In the genomic region with DNA sequence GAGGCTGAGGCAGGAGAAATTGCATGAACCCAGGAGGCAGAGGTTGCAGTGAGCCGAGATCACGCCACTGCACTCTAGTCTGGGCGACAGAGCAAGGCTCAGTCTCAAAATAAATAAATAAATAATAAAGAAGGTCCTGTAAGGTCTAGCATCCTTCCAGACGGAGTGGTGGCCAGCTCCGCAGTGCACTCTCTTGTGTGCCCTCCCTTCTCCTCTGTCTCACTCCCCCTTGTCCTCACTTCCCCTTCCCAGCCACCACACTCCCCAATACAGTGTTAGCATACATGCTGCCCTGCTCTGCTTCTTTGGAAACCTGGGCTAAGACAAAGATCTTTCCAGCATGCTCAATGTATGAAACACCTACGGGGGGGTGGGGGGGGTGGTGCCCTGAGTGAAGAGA, we compare ENCODE assay signal across 27 cellular contexts. TPM values are rescaled to one million over a fixed set of nuclear protein-coding genes. Genes with fewer than 3 reads are reported as not detected.
A peak's percentile ranks its signal among the peaks of the same experiment; 100 is the strongest.
DNase-seq lines count a peak whose midpoint lies in the region; ATAC-seq and TF ChIP-seq lines count a peak whose summit lies in the region.
"Had no signal": no experiment of that assay in that cellular context is flagged by ENCODE, and none has a peak within 500 bp of the region (broad histone marks: within the 10 kb centered on the region; RNA-seq: fewer than 3 reads in every experiment).

No MANE protein-coding gene starts in this region.

- peaks cover 0 to 5% (median 2%) of the 10 kb centered on the region in 3 donors for H3K27me3 Mint-ChIP-seq in CD14-positive monocyte (ENCODE audit: low read depth in 3 of 3)
- H3K27me3 Mint-ChIP-seq: activated CD4-positive, alpha-beta T cell treated with anti-CD3 and anti-CD28 coated beads for 36 hours had no signal

- H3K4me1 ChIP-seq in neutrophil (ENCODE audit: control insufficient read depth in 1 of 2, insufficient read depth in 1 of 2, low read depth in 1 of 2, low read length in 1 of 2) (peaks cover 17 to 41% of the 10 kb centered on the region in 2 experiments), mucosa of descending colon (ENCODE audit: low read depth) (peaks cover 22% of the 10 kb centered on the region)

- no peak for TF ChIP-seq CTCF in CD14-positive monocyte (IDR thresholded peaks at IDR 0.05)
- no peak for TF ChIP-seq CTCF in WERI-Rb-1 (IDR thresholded peaks at IDR 0.05; ENCODE audit: low read depth, low read length)
- TF ChIP-seq CTCF in neutrophil (IDR thresholded peaks at IDR 0.05) = no peak
- no peak for TF ChIP-seq CTCF in mucosa of descending colon (IDR thresholded peaks at IDR 0.05)

- DNase-seq in CD14-positive monocyte (ENCODE audit: low spot score) = no peak
- DNase-seq in NOMO-1 treated with DMSO at 0.1 percent for 48 hours (lab: John Stamatoyannopoulos, UW; ENCODE audit: unreplicated experiment) = peak; percentile 78
- peak; percentile 30 for DNase-seq in WERI-Rb-1
- no peak for DNase-seq in UCSD-AML1 (lab: John Stamatoyannopoulos, UW; ENCODE audit: unreplicated experiment)
- no peak for DNase-seq in activated naive CD4-positive, alpha-beta T cell treated with Interleukin-2 at 50 U/mL for 16 hours
- no peak for DNase-seq in mucosa of descending colon
- DNase-seq: ACHN; activated CD4-positive, alpha-beta T cell treated with anti-CD3 and anti-CD28 coated beads for 36 hours; activated CD8-positive, alpha-beta memory T cell treated with anti-CD3 and anti-CD28 coated beads, Interleukin-2, amount 50 U/mL, for 4 hours; activated gamma-delta T cell treated with Interleukin-2 at 50 U/mL for 16 hours; CD4-positive, alpha-beta memory T cell; dermis blood vessel endothelial cell; foreskin melanocyte; mesendoderm; naive thymus-derived CD8-positive, alpha-beta T cell; NCI-H1417; NCI-H526 treated with DMSO at 0.1 percent for 48 hours; PC-9; stimulated activated CD4-positive, alpha-beta T cell treated with anti-CD3 and anti-CD28 coated beads, Interleukin-4, amount 100 ng/mL, for 1 hour had no signal

- H3K9me3 ChIP-seq in WERI-Rb-1 (ENCODE audit: severe bottlenecking) (no peaks in the 10 kb centered on the region), neutrophil (no peaks in the 10 kb centered on the region), mucosa of descending colon (no peaks in the 10 kb centered on the region)
- H3K9me3 ChIP-seq: SJSA1, vagina had no signal

- H3K27me3 ChIP-seq in WERI-Rb-1 (ENCODE audit: insufficient read depth, low read depth, severe bottlenecking) = no peaks in the 10 kb centered on the region
- no peaks in the 10 kb centered on the region for H3K27me3 ChIP-seq in neutrophil
- H3K27me3 ChIP-seq: SJSA1, vagina had no signal

- peak overlapping the region in 6 of 7 donors; percentile 82 to 96 (median 90) for H3K27ac Mint-ChIP-seq in CD14-positive monocyte
- H3K27ac Mint-ChIP-seq: activated CD4-positive, alpha-beta T cell treated with anti-CD3 and anti-CD28 coated beads for 36 hours; CD4-positive, alpha-beta memory T cell; progenitor cell of endocrine pancreas had no signal

- H3K4me3 Mint-ChIP-seq in CD14-positive monocyte = peak overlapping the region in 1 of 2 donors; percentile 74
- H3K4me3 Mint-ChIP-seq: activated CD4-positive, alpha-beta T cell treated with anti-CD3 and anti-CD28 coated beads for 36 hours had no signal

- H3K4me3 ChIP-seq in WERI-Rb-1 (ENCODE audit: low read depth, low read length) (no peak overlapping the region), neutrophil (ENCODE audit: low read depth in 1 of 2, low read length in 1 of 2) (peak overlapping the region in 1 of 2 experiments; percentile 9), mucosa of descending colon (no peak overlapping the region)
- H3K4me3 ChIP-seq: PC-9, SJSA1, skin epidermis, vagina had no signal

- ATAC-seq in GM18520 (IDR thresholded peaks at IDR 0.05; ENCODE audit: unreplicated experiment) (no peak), mucosa of descending colon (no peak)
- ATAC-seq: activated CD4-positive, alpha-beta T cell treated with anti-CD3 and anti-CD28 coated beads for 36 hours; HCT116; naive thymus-derived CD8-positive, alpha-beta T cell had no signal

- H3K36me3 ChIP-seq in WERI-Rb-1 = peaks cover 9% of the 10 kb centered on the region
- no peaks in the 10 kb centered on the region for H3K36me3 ChIP-seq in neutrophil
- H3K36me3 ChIP-seq in mucosa of descending colon (ENCODE audit: low read depth) = no peaks in the 10 kb centered on the region
- H3K36me3 ChIP-seq: vagina had no signal

- intact Hi-C loops in CD14-positive monocyte (cut with micrococcal nuclease) = no loop called here
- intact Hi-C loops in mucosa of descending colon (cut with DNase I, micrococcal nuclease) = no loop called here

- H3K4me1 Mint-ChIP-seq in CD14-positive monocyte = peaks cover 37% of the 10 kb centered on the region

- no peaks in the 10 kb centered on the region for H3K36me3 Mint-ChIP-seq in CD14-positive monocyte
- H3K36me3 Mint-ChIP-seq: naive thymus-derived CD8-positive, alpha-beta T cell had no signal

- H3K9me3 Mint-ChIP-seq in CD14-positive monocyte = no peaks in the 10 kb centered on the region
- H3K9me3 Mint-ChIP-seq: CD4-positive, alpha-beta memory T cell; naive thymus-derived CD8-positive, alpha-beta T cell had no signal

- H3K27ac ChIP-seq in WERI-Rb-1 (peak overlapping the region; percentile 77), neutrophil (peak overlapping the region; percentile 38)
- H3K27ac ChIP-seq: epithelial cell of prostate, PC-9, SJSA1, vagina had no signal

RNA-seq across cellular contexts. Expression of gene CLN6, which starts 3.4 kb away (rescaled TPM):
- 1 to 10 TPM; 3.4 to 4.2 TPM for polyA plus RNA-seq in CD14-positive monocyte
- 10 to 100 TPM; 20.1 to 39.2 (median 31.0) TPM for total RNA-seq in mucosa of descending colon

RNA-seq across cellular contexts. Expression of gene CALML4, which starts 27.8 kb away (rescaled TPM):
- polyA plus RNA-seq in CD14-positive monocyte = 10 to 100 TPM; 38.8 to 44.5 TPM
- 100 to 1,000 TPM in 1 of 3 donors, 10 to 100 TPM in 2; 50.8 to 122 (median 98.1) TPM for total RNA-seq in mucosa of descending colon

RNA-seq across cellular contexts. Expression of gene FEM1B, which starts 44.6 kb away (rescaled TPM):
- polyA plus RNA-seq in CD14-positive monocyte = 10 to 100 TPM; 26.0 to 26.4 TPM
- 10 to 100 TPM; 50.4 to 65.3 (median 65.3) TPM for total RNA-seq in mucosa of descending colon

Comparison
In these comparisons a context has a peak if more than half of its experiments do, and no peak if none do; other contexts are left out.
1. DNase-seq: peak in NOMO-1 treated with DMSO at 0.1 percent for 48 hours (single experiment) and WERI-Rb-1 (single experiment); none in CD14-positive monocyte (single experiment), UCSD-AML1 (single experiment), activated naive CD4-positive, alpha-beta T cell treated with Interleukin-2 at 50 U/mL for 16 hours (single experiment) and mucosa of descending colon (0 of 3).